Comparison of ENCODE assay signal across 1 cellular context in the genomic region with DNA sequence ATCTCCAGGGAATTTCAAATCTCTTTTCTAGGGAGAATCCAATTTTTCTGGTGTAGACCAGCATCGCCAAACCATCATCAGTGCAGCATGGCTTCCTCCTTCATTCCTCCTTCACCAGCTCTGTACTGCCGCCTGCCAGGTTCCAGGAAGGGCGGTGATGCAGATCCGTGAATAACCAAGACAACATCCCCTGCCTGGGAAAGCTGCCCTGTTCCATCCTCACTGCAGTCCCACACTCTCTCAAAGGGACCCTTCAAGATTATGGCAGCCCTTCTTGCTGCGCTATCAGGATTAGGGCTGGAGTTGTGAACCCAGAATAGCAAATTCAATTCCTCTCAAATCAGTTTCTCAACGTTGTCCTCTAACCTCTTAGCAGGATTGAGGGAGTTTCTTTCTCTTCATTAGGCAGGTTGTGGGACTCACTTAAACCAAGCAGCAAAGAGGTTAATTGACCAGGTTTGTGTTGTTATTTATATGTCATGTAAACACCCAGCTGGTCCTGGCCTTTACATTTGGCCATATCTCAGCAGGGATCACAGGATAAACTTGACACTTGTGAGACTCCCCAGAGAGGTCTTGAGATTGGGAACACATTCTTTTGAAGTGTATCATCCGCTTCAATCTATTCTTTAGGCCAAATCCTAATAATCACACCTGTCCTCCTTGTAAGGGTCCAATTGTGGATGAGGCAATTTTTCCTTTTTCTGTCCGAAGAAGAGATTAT.
TF ChIP-seq lines count a peak whose summit lies in the region.

No MANE protein-coding gene starts in this region.

TF ChIP-seq in IMR-90, 13 proteins besides CTCF, POLR2A, EP300 and RAD21 (continued from another document):
- TF ChIP-seq, protein P1, sequence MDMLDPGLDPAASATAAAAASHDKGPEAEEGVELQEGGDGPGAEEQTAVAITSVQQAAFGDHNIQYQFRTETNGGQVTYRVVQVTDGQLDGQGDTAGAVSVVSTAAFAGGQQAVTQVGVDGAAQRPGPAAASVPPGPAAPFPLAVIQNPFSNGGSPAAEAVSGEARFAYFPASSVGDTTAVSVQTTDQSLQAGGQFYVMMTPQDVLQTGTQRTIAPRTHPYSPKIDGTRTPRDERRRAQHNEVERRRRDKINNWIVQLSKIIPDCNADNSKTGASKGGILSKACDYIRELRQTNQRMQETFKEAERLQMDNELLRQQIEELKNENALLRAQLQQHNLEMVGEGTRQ (IDR thresholded peaks at IDR 0.05; ENCODE audit: low read depth, low read length), result no peak
- TF ChIP-seq MAFK (IDR thresholded peaks at IDR 0.05; ENCODE audit: low read depth, low read length) (no peak), CEBPB (IDR thresholded peaks at IDR 0.05; ENCODE audit: low read depth, low read length) (no peak), MAZ (IDR thresholded peaks at IDR 0.05; ENCODE audit: borderline replicate concordance, low read depth, low read length) (no peak), MXI1 (IDR thresholded peaks at IDR 0.05; ENCODE audit: borderline replicate concordance, low read depth, low read length) (no peak), FOS (IDR thresholded peaks at IDR 0.05; ENCODE audit: low read depth, low read length) (no peak), SMC3 (IDR thresholded peaks at IDR 0.05; ENCODE audit: low read depth, low read length) (no peak), BHLHE40 (IDR thresholded peaks at IDR 0.05; ENCODE audit: low read depth, low read length) (no peak), NFE2L2 (IDR thresholded peaks at IDR 0.05; ENCODE audit: low read depth, low read length) (no peak)
- TF ChIP-seq, protein P2, sequence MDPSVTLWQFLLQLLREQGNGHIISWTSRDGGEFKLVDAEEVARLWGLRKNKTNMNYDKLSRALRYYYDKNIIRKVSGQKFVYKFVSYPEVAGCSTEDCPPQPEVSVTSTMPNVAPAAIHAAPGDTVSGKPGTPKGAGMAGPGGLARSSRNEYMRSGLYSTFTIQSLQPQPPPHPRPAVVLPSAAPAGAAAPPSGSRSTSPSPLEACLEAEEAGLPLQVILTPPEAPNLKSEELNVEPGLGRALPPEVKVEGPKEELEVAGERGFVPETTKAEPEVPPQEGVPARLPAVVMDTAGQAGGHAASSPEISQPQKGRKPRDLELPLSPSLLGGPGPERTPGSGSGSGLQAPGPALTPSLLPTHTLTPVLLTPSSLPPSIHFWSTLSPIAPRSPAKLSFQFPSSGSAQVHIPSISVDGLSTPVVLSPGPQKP (IDR thresholded peaks at IDR 0.05; ENCODE audit: borderline replicate concordance, low read depth, low read length), result no peak
